ENCODE assay signal across 8 cellular contexts in genomic region chr5:177552839-177553455, GRCh38. TPM values are rescaled to one million over a fixed set of nuclear protein-coding genes. Genes with fewer than 3 reads are reported as not detected.
DNase-seq lines count a peak whose midpoint lies in the region; ATAC-seq, FAIRE-seq and TF ChIP-seq lines count a peak whose summit lies in the region.

No MANE protein-coding gene starts in this region.

- H3K23ac ChIP-seq in H1 (ENCODE audit: insufficient read length), result no peak overlapping the region

- H3K27ac ChIP-seq in H1 (ENCODE audit: low read depth, low read length), result no peak overlapping the region

- no peaks in the 10 kb centered on the region for H3K27me3 Mint-ChIP-seq in natural killer cell treated with Interleukin-12 subunit alpha and Interleukin-12 subunit beta and Interleukin-15 and Interleukin-18, amount 100 ng/mL, for 72 hours

- 0 out of 2 replicates have a peak, but pooled peaks cover 3% of the 10 kb centered on the region for H3K36me3 ChIP-seq in BJ (ENCODE audit: control insufficient read depth, insufficient read depth, low read length)
- peaks cover 34% of the 10 kb centered on the region for H3K36me3 ChIP-seq in MG63
- H3K36me3 ChIP-seq in H1 (ENCODE audit: control insufficient read depth in 2 of 4, insufficient read depth in 4 of 4, low read length in 3 of 4), result peaks cover 0 to 21% (median 6%) of the 10 kb centered on the region in 4 experiments; a peak in 3 of 8 replicates

- DNase-seq in BJ (ENCODE audit: low read depth), result no peak
- peak; percentile 25 for DNase-seq in MG63
- DNase-seq in H1 (ENCODE audit: low read depth in 1 of 2, low spot score in 2 of 2), result no peak
- DNase-seq in natural killer cell treated with Interleukin-12 subunit alpha and Interleukin-12 subunit beta and Interleukin-15 and Interleukin-18, amount 100 ng/mL, for 72 hours (ENCODE audit: low spot score), result no peak
- no peak for DNase-seq in globus pallidus (ENCODE audit: low spot score)
- no peak for DNase-seq in NCI-H2107 treated with DMSO at 0.1 percent for 48 hours (lab: John Stamatoyannopoulos, UW; ENCODE audit: unreplicated experiment)
- no peak for DNase-seq in erythroblast (lab: John Stamatoyannopoulos, UW)
- no peak for DNase-seq in C1 segment of cervical spinal cord (lab: John Stamatoyannopoulos, UW)

- H2AFZ ChIP-seq in H1 (ENCODE audit: low read length), result no peak overlapping the region

- no peak for TF ChIP-seq RAD21 in H1 (IDR thresholded peaks at IDR 0.05 in 1 of 2, conservative IDR thresholded peaks at IDR 0.05 in 1 of 2; ENCODE audit: low read depth in 2 of 2, low read length in 2 of 2)

- no peak overlapping the region for H4K8ac ChIP-seq in H1 (ENCODE audit: extremely low read depth, insufficient read depth, low read length)

- peaks cover 6% of the 10 kb centered on the region for H3K36me3 Mint-ChIP-seq in natural killer cell treated with Interleukin-12 subunit alpha and Interleukin-12 subunit beta and Interleukin-15 and Interleukin-18, amount 100 ng/mL, for 72 hours

- H2BK15ac ChIP-seq in H1 (ENCODE audit: low read length), result no peak overlapping the region

- FAIRE-seq in H1 (lab: Jason Lieb, UNC), result no peak

- ATAC-seq in natural killer cell treated with Interleukin-12 subunit alpha and Interleukin-12 subunit beta and Interleukin-15 and Interleukin-18, amount 100 ng/mL, for 72 hours, result no peak

- no peak overlapping the region for H3K14ac ChIP-seq in H1 (ENCODE audit: insufficient read length)

- TF ChIP-seq CTCF in BJ (IDR thresholded peaks at IDR 0.05; ENCODE audit: insufficient read depth, low read depth, low read length) (peak; percentile 28; the same call in 1 of the 2 replicates), H1 (IDR thresholded peaks at IDR 0.05; ENCODE audit: control extremely low read depth in 1 of 3, insufficient read depth in 1 of 3, low read depth in 1 of 3, low read length in 3 of 3) (no peak)

- H3K9me3 ChIP-seq in MG63, result no peaks in the 10 kb centered on the region
- H3K9me3 ChIP-seq in H1 (ENCODE audit: insufficient read depth in 2 of 2, low read depth in 1 of 2, low read length in 1 of 2), result no peaks in the 10 kb centered on the region

- 77% methylated on average over 16 of the region's 16 CpGs; no CpG with 5 or more reads in 1 of the 2 experiments for WGBS in H1 (ENCODE audit: extremely low coverage in 1 of 2, insufficient coverage in 1 of 2, insufficient read length in 1 of 2, insufficient replicate concordance in 2 of 2, low coverage in 1 of 2, low lambda C conversion rate in 2 of 2, missing lambda C conversion rate in 1 of 2), 2 experiments

- H3K4me3 ChIP-seq in BJ (ENCODE audit: low read depth, low read length), result peak overlapping the region; percentile 89
- H3K4me3 ChIP-seq in MG63, result peak overlapping the region; percentile 84
- H3K4me3 ChIP-seq in H1 (ENCODE audit: extremely low read depth in 1 of 4, insufficient read depth in 2 of 4, low read depth in 3 of 4, low read length in 4 of 4), result peak overlapping the region; percentile 68 to 86 (median 82)

- H3K23me2 ChIP-seq in H1 (ENCODE audit: low read depth, low read length), result peaks cover 6% of the 10 kb centered on the region

- no peak overlapping the region for H2AK5ac ChIP-seq in H1 (ENCODE audit: low read depth, low read length)

- H3K4me1 Mint-ChIP-seq in natural killer cell treated with Interleukin-12 subunit alpha and Interleukin-12 subunit beta and Interleukin-15 and Interleukin-18, amount 100 ng/mL, for 72 hours (ENCODE audit: low read depth in 2 of 2), result peaks cover 27 to 30% of the 10 kb centered on the region in 2 donors

- TF ChIP-seq EP300 in H1 (IDR thresholded peaks at IDR 0.05; ENCODE audit: borderline replicate concordance in 1 of 2, low read depth in 2 of 2, low read length in 2 of 2), result no peak

- H3K18ac ChIP-seq in H1 (ENCODE audit: extremely low read depth, low read length), result no peak overlapping the region

- no peak for TF ChIP-seq POLR2A in H1 (IDR thresholded peaks at IDR 0.05; ENCODE audit: control extremely low read depth in 1 of 2, low read depth in 2 of 2, low read length in 2 of 2)
- no peak for TF ChIP-seq POLR2A in erythroblast (IDR thresholded peaks at IDR 0.05; ENCODE audit: low read length)

- peak overlapping the region; percentile 32 to 75 for H3K27ac Mint-ChIP-seq in natural killer cell treated with Interleukin-12 subunit alpha and Interleukin-12 subunit beta and Interleukin-15 and Interleukin-18, amount 100 ng/mL, for 72 hours

- H3K9ac ChIP-seq in H1 (replicated peaks in 1 of 4; ENCODE audit: extremely low read depth in 1 of 4, low read depth in 3 of 4, low read length in 3 of 4), result peak overlapping the region in 2 of 4 experiments; percentile 69 to 81; a peak in 3 of 7 replicates

- no peak overlapping the region for H4K5ac ChIP-seq in H1 (ENCODE audit: insufficient read length, low read depth, low read length)

- H4K91ac ChIP-seq in H1 (replicated peaks; ENCODE audit: insufficient read length, low read length), result no peak overlapping the region

- POLR2A ChIA-PET in BJ (lab: Charles Lee), result no interaction called here
- POLR2A ChIA-PET in H1 (lab: Charles Lee; ENCODE audit: partially characterized antibody), result interaction anchor here (0.6 to 2.6 kb wide), 4 partner anchors 8 to 51 kb away, joined by 3 to 10 read pairs (median 6); partner anchors contain the start of gene DOK3

- no peak overlapping the region for H2BK12ac ChIP-seq in H1 (ENCODE audit: low read depth, low read length)

- H3K4me2 ChIP-seq in H1 (ENCODE audit: insufficient read depth in 1 of 2, low read depth in 2 of 2, low read length in 2 of 2), result peak overlapping the region; percentile 68 to 82

- peaks cover 8 to 19% of the 10 kb centered on the region in 2 experiments for H4K20me1 ChIP-seq in H1 (replicated peaks in 1 of 2; ENCODE audit: control insufficient read depth in 1 of 2, insufficient read depth in 2 of 2, low read length in 2 of 2)

- H3K27me3 ChIP-seq in BJ (ENCODE audit: control insufficient read depth, insufficient read depth, low read length) (no peaks in the 10 kb centered on the region), MG63 (no peaks in the 10 kb centered on the region), H1 (replicated peaks in 1 of 4; ENCODE audit: control insufficient read depth in 3 of 4, extremely low read depth in 1 of 4, insufficient read depth in 3 of 4, low read length in 3 of 4) (no peaks in the 10 kb centered on the region)

- no peak overlapping the region for H3K56ac ChIP-seq in H1 (replicated peaks; ENCODE audit: insufficient read length, low read depth, low read length)

- H3K4me3 Mint-ChIP-seq in natural killer cell treated with Interleukin-12 subunit alpha and Interleukin-12 subunit beta and Interleukin-15 and Interleukin-18, amount 100 ng/mL, for 72 hours, result peak overlapping the region; percentile 55

- peaks cover 3 to 56% of the 10 kb centered on the region in 2 experiments; a peak in 2 of 4 replicates for H3K79me2 ChIP-seq in H1 (ENCODE audit: control insufficient read depth in 1 of 2, insufficient read depth in 2 of 2, low read length in 2 of 2)

- H3K9me3 Mint-ChIP-seq in natural killer cell treated with Interleukin-12 subunit alpha and Interleukin-12 subunit beta and Interleukin-15 and Interleukin-18, amount 100 ng/mL, for 72 hours, result no peaks in the 10 kb centered on the region

- no peak overlapping the region for H2BK20ac ChIP-seq in H1 (ENCODE audit: low read length)

- peaks cover 5 to 9% (median 7%) of the 10 kb centered on the region in 4 experiments for H3K4me1 ChIP-seq in H1 (replicated peaks in 1 of 4; ENCODE audit: control insufficient read depth in 3 of 4, insufficient read depth in 4 of 4, low read length in 3 of 4)

- no peak overlapping the region for H3K4ac ChIP-seq in H1 (replicated peaks; ENCODE audit: insufficient read length, low read depth, low read length)

- H2BK5ac ChIP-seq in H1 (ENCODE audit: low read depth, low read length), result no peak overlapping the region

- no peak overlapping the region for H2BK120ac ChIP-seq in H1 (replicated peaks; ENCODE audit: low read depth, low read length)

- peaks cover 8% of the 10 kb centered on the region for H3K79me1 ChIP-seq in H1 (ENCODE audit: low read depth, low read length)

- CTCF ChIA-PET in BJ (lab: Yijun Ruan, JAX) (interaction anchor here (0.9 to 1.2 kb wide), 2 partner anchors 14 to 52 kb away, joined by 4 read pairs; no protein-coding TSS in a partner anchor), H1 (lab: Charles Lee; ENCODE audit: partially characterized antibody) (interaction anchor here (0.8 to 1.4 kb wide), 4 partner anchors 8 to 37 kb away, joined by 3 to 7 read pairs (median 3); no protein-coding TSS in a partner anchor)

RNA-seq across cellular contexts. Expression of gene FAM193B, which starts 1.4 kb away (rescaled TPM):
- polyA plus RNA-seq in BJ (2011; rRNA removed) (23.1 and 31.9 TPM in 2 replicates), H1 (2011; rRNA removed) (49.9 and 91.8 TPM in 2 replicates)
- polyA minus RNA-seq in BJ (2011; rRNA and poly(A)+ RNA removed), result 17.6 and 19.6 TPM in 2 replicates
- 17.5 and 22.3 TPM in 2 replicates for total RNA-seq in MG63 (2014; rRNA removed; shearing (Covaris generic); ENCODE audit: low replicate concordance)
- total RNA-seq in H1 (2021; fragmentation: NEBNext Ultra II Directional; extraction: Animal tissue kit (Norgen Biotek cat#: 25700)), result 69.8 and 75.2 TPM in 2 replicates
- 70.5 TPM for polyA plus RNA-seq in H1 (2011; cell fraction: cytosol; rRNA removed)
- polyA plus RNA-seq in H1 (2011; cell fraction: nucleus; rRNA removed), result 384 TPM
- polyA plus RNA-seq in H1 (2012, experiment 1 of 2), result 57.7 to 86.6 TPM (median 81.0 TPM) in 4 replicates
- polyA plus RNA-seq in H1 (2012, experiment 2 of 2), result 67.9 TPM
- 59.7 TPM for polyA plus RNA-seq in H1 (2013, experiment 1 of 2)
- polyA plus RNA-seq in H1 (2013, experiment 2 of 2), result 54.0 TPM
- 23.4 and 37.6 TPM in 2 replicates for polyA minus RNA-seq in H1 (2011; rRNA and poly(A)+ RNA removed)
- polyA minus RNA-seq in H1 (2011; cell fraction: cytosol; rRNA and poly(A)+ RNA removed), result 34.4 TPM
- 53.4 TPM for polyA minus RNA-seq in H1 (2011; cell fraction: nucleus; rRNA and poly(A)+ RNA removed)
- 100 to 1,000 TPM in 1 of 2 donors, 10 to 100 TPM in 1; 57.9 to 135 TPM for total RNA-seq in natural killer cell treated with Interleukin-12 subunit alpha and Interleukin-12 subunit beta and Interleukin-15 and Interleukin-18, amount 100 ng/mL, for 72 hours

RNA-seq across cellular contexts. Expression of gene DDX41, which starts 36.2 kb away (rescaled TPM):
- polyA plus RNA-seq in BJ (2011; rRNA removed), result 93.3 and 144 TPM in 2 replicates
- 48.6 and 64.8 TPM in 2 replicates for polyA minus RNA-seq in BJ (2011; rRNA and poly(A)+ RNA removed)
- total RNA-seq in MG63 (2014; rRNA removed; shearing (Covaris generic); ENCODE audit: low replicate concordance), result 125 and 127 TPM in 2 replicates
- total RNA-seq in H1 (2021; fragmentation: NEBNext Ultra II Directional; extraction: Animal tissue kit (Norgen Biotek cat#: 25700)), result 101 and 102 TPM in 2 replicates
- 135 and 187 TPM in 2 replicates for polyA plus RNA-seq in H1 (2011; rRNA removed)
- polyA plus RNA-seq in H1 (2011; cell fraction: cytosol; rRNA removed), result 198 TPM
- polyA plus RNA-seq in H1 (2011; cell fraction: nucleus; rRNA removed), result 361 TPM
- 72.1 to 148 TPM (median 142 TPM) in 4 replicates for polyA plus RNA-seq in H1 (2012, experiment 1 of 2)
- 81.7 TPM for polyA plus RNA-seq in H1 (2012, experiment 2 of 2)
- polyA plus RNA-seq in H1 (2013, experiment 1 of 2), result 72.4 TPM
- 70.9 TPM for polyA plus RNA-seq in H1 (2013, experiment 2 of 2)
- 105 and 106 TPM in 2 replicates for polyA minus RNA-seq in H1 (2011; rRNA and poly(A)+ RNA removed)
- 142 TPM for polyA minus RNA-seq in H1 (2011; cell fraction: cytosol; rRNA and poly(A)+ RNA removed)
- polyA minus RNA-seq in H1 (2011; cell fraction: nucleus; rRNA and poly(A)+ RNA removed), result 80.9 TPM
- 100 to 1,000 TPM; 162 to 168 TPM for total RNA-seq in natural killer cell treated with Interleukin-12 subunit alpha and Interleukin-12 subunit beta and Interleukin-15 and Interleukin-18, amount 100 ng/mL, for 72 hours

RNA-seq across cellular contexts. Expression of gene TMED9, which starts 39.1 kb away (rescaled TPM):
- polyA plus RNA-seq in BJ (2011; rRNA removed) (310 and 391 TPM in 2 replicates), H1 (2011; rRNA removed) (130 and 141 TPM in 2 replicates)
- 139 and 192 TPM in 2 replicates for polyA minus RNA-seq in BJ (2011; rRNA and poly(A)+ RNA removed)
- total RNA-seq in MG63 (2014; rRNA removed; shearing (Covaris generic); ENCODE audit: low replicate concordance), result 310 and 483 TPM in 2 replicates
- 156 and 160 TPM in 2 replicates for total RNA-seq in H1 (2021; fragmentation: NEBNext Ultra II Directional; extraction: Animal tissue kit (Norgen Biotek cat#: 25700))
- 185 TPM for polyA plus RNA-seq in H1 (2011; cell fraction: cytosol; rRNA removed)
- polyA plus RNA-seq in H1 (2011; cell fraction: nucleus; rRNA removed), result 119 TPM
- polyA plus RNA-seq in H1 (2012, experiment 1 of 2), result 124 to 218 TPM (median 205 TPM) in 4 replicates
- polyA plus RNA-seq in H1 (2012, experiment 2 of 2), result 162 TPM
- 141 TPM for polyA plus RNA-seq in H1 (2013, experiment 1 of 2)
- polyA plus RNA-seq in H1 (2013, experiment 2 of 2), result 178 TPM
- polyA minus RNA-seq in H1 (2011; rRNA and poly(A)+ RNA removed), result 187 and 190 TPM in 2 replicates
- polyA minus RNA-seq in H1 (2011; cell fraction: cytosol; rRNA and poly(A)+ RNA removed), result 74.6 TPM
- 46.5 TPM for polyA minus RNA-seq in H1 (2011; cell fraction: nucleus; rRNA and poly(A)+ RNA removed)
- 100 to 1,000 TPM; 177 to 236 TPM for total RNA-seq in natural killer cell treated with Interleukin-12 subunit alpha and Interleukin-12 subunit beta and Interleukin-15 and Interleukin-18, amount 100 ng/mL, for 72 hours

RNA-seq across cellular contexts. Expression of gene DOK3, which starts 43.3 kb away (rescaled TPM):
- polyA plus RNA-seq in BJ (2011; rRNA removed) (0.92 and 1.2 TPM in 2 replicates), H1 (2011; rRNA removed) (4.2 and 6.3 TPM in 2 replicates)
- polyA minus RNA-seq in BJ (2011; rRNA and poly(A)+ RNA removed), result 0.76 TPM in 1 of 2 replicates, not detected in the other
- 0.92 TPM in 1 of 2 replicates, not detected in the other for total RNA-seq in MG63 (2014; rRNA removed; shearing (Covaris generic); ENCODE audit: low replicate concordance)
- 6.4 and 8.6 TPM in 2 replicates for total RNA-seq in H1 (2021; fragmentation: NEBNext Ultra II Directional; extraction: Animal tissue kit (Norgen Biotek cat#: 25700))
- polyA plus RNA-seq in H1 (2011; cell fraction: cytosol; rRNA removed), result 4.7 TPM
- polyA plus RNA-seq in H1 (2011; cell fraction: nucleus; rRNA removed), result 28.3 TPM
- 5.7 to 10.5 TPM (median 6.6 TPM) in 4 replicates for polyA plus RNA-seq in H1 (2012, experiment 1 of 2)
- 3.0 TPM for polyA plus RNA-seq in H1 (2012, experiment 2 of 2)
- 5.7 TPM for polyA plus RNA-seq in H1 (2013, experiment 1 of 2)
- polyA plus RNA-seq in H1 (2013, experiment 2 of 2), result 5.5 TPM
- 1.3 and 3.3 TPM in 2 replicates for polyA minus RNA-seq in H1 (2011; rRNA and poly(A)+ RNA removed)
- polyA minus RNA-seq in H1 (2011; cell fraction: cytosol; rRNA and poly(A)+ RNA removed), result 0.73 TPM
- polyA minus RNA-seq in H1 (2011; cell fraction: nucleus; rRNA and poly(A)+ RNA removed), result 7.3 TPM
- total RNA-seq in natural killer cell treated with Interleukin-12 subunit alpha and Interleukin-12 subunit beta and Interleukin-15 and Interleukin-18, amount 100 ng/mL, for 72 hours, result 10 to 100 TPM; 10.0 to 18.0 TPM

RNA-seq across cellular contexts. Expression of gene B4GALT7, which starts 47.0 kb away (rescaled TPM):
- 23.2 and 39.5 TPM in 2 replicates for polyA plus RNA-seq in BJ (2011; rRNA removed)
- 14.4 and 22.3 TPM in 2 replicates for polyA minus RNA-seq in BJ (2011; rRNA and poly(A)+ RNA removed)
- 21.7 and 46.5 TPM in 2 replicates for total RNA-seq in MG63 (2014; rRNA removed; shearing (Covaris generic); ENCODE audit: low replicate concordance)
- total RNA-seq in H1 (2021; fragmentation: NEBNext Ultra II Directional; extraction: Animal tissue kit (Norgen Biotek cat#: 25700)), result 17.3 and 18.7 TPM in 2 replicates
- polyA plus RNA-seq in H1 (2011; rRNA removed), result 31.9 and 38.1 TPM in 2 replicates
- 20.5 TPM for polyA plus RNA-seq in H1 (2011; cell fraction: cytosol; rRNA removed)
- 31.9 TPM for polyA plus RNA-seq in H1 (2011; cell fraction: nucleus; rRNA removed)
- 11.0 to 19.8 TPM (median 17.2 TPM) in 4 replicates for polyA plus RNA-seq in H1 (2012, experiment 1 of 2)
- 15.4 TPM for polyA plus RNA-seq in H1 (2012, experiment 2 of 2)
- polyA plus RNA-seq in H1 (2013, experiment 1 of 2), result 18.9 TPM
- polyA plus RNA-seq in H1 (2013, experiment 2 of 2), result 18.5 TPM
- 8.7 and 14.8 TPM in 2 replicates for polyA minus RNA-seq in H1 (2011; rRNA and poly(A)+ RNA removed)
- 12.3 TPM for polyA minus RNA-seq in H1 (2011; cell fraction: cytosol; rRNA and poly(A)+ RNA removed)
- 21.8 TPM for polyA minus RNA-seq in H1 (2011; cell fraction: nucleus; rRNA and poly(A)+ RNA removed)
- total RNA-seq in natural killer cell treated with Interleukin-12 subunit alpha and Interleukin-12 subunit beta and Interleukin-15 and Interleukin-18, amount 100 ng/mL, for 72 hours, result 10 to 100 TPM; 26.6 to 42.8 TPM
